Comparison of ENCODE assay signal across 24 cellular contexts in genomic region chr6:74018825-74019224, GRCh38.
DNase-seq lines count a peak whose midpoint lies in the region; ATAC-seq and TF ChIP-seq lines count a peak whose summit lies in the region.
"Had no signal": no experiment of that assay in that cellular context is flagged by ENCODE, and none has a peak within 500 bp of the region (broad histone marks: within the 10 kb centered on the region; RNA-seq: fewer than 3 reads in every experiment).

No MANE protein-coding gene starts in this region.

- H3K36me3 ChIP-seq in body of pancreas (replicated peaks in 1 of 2; ENCODE audit: insufficient read depth in 1 of 2, low read depth in 2 of 2) = no peaks in the 10 kb centered on the region
- H3K36me3 ChIP-seq: BLaER1 treated with 17β-estradiol and CSF1 and Interleukin-3, amounts not matched to agents 10 nM and 100 nM; SJCRH30 had no signal

- H3K9me3 ChIP-seq in body of pancreas = no peaks in the 10 kb centered on the region
- H3K9me3 ChIP-seq: SJCRH30 had no signal

- DNase-seq in EL (peak; percentile 4), astrocyte of the spinal cord (ENCODE audit: low read depth, low spot score) (peak; percentile 7), foreskin fibroblast (peak; percentile 3 to 33), Kasumi-1 (lab: John Stamatoyannopoulos, UW) (no peak), body of pancreas (no peak)
- no peak for DNase-seq in stimulated activated effector memory CD8-positive, alpha-beta T cell treated with anti-CD3 and anti-CD28 coated beads, Interleukin-12 subunit alpha, Interleukin-12 subunit beta, amount 100 ng/mL, for 72 hours (ENCODE audit: low spot score in 2 of 2)
- DNase-seq in stimulated activated CD4-positive, alpha-beta T cell treated with anti-CD3 and anti-CD28 coated beads, Interleukin-2, amount 100 ng/mL, for 24 hours = no peak
- DNase-seq: CD4-positive, alpha-beta memory T cell; COR-L47; DMS79; KG1; NCI-H1048; NCI-H1417; NCI-H1694; NCI-H2029 treated with DMSO at 0.1 percent for 48 hours; NCI-H446 treated with DMSO at 0.1 percent for 48 hours; NCI-H526; NCI-H82; NK-92 treated with Interleukin-12 subunit alpha and Interleukin-12 subunit beta, amount 100 ng/mL, for 24 hours; PC-9; SJCRH30 had no signal

- no peaks in the 10 kb centered on the region for H3K36me3 Mint-ChIP-seq in stimulated activated effector memory CD8-positive, alpha-beta T cell treated with anti-CD3 and anti-CD28 coated beads, Interleukin-12 subunit alpha, Interleukin-12 subunit beta, amount 100 ng/mL, for 72 hours
- H3K36me3 Mint-ChIP-seq: CD4-positive, alpha-beta memory T cell had no signal

- H3K4me3 ChIP-seq in astrocyte of the spinal cord (ENCODE audit: low read depth, low read length) (no peak overlapping the region), foreskin fibroblast (ENCODE audit: low read depth in 1 of 2, low read length in 2 of 2) (no peak overlapping the region), body of pancreas (no peak overlapping the region)
- H3K4me3 ChIP-seq: BLaER1 treated with 17β-estradiol and CSF1 and Interleukin-3, amounts not matched to agents 10 nM and 100 nM; PC-9; SJCRH30 had no signal

- ATAC-seq in stimulated activated effector memory CD8-positive, alpha-beta T cell treated with anti-CD3 and anti-CD28 coated beads, Interleukin-12 subunit alpha, Interleukin-12 subunit beta, amount 100 ng/mL, for 72 hours = peak; percentile 13
- ATAC-seq in body of pancreas = no peak
- ATAC-seq: Right ventricle myocardium inferior, SK-N-SH treated with all-trans-retinoic acid at 6 μM for 48 hours had no signal

- peaks cover 6% of the 10 kb centered on the region for H3K9me3 Mint-ChIP-seq in stimulated activated effector memory CD8-positive, alpha-beta T cell treated with anti-CD3 and anti-CD28 coated beads, Interleukin-12 subunit alpha, Interleukin-12 subunit beta, amount 100 ng/mL, for 72 hours

- intact Hi-C loops in body of pancreas (cut with DNase I) = no loop called here

- no peak overlapping the region for H3K4me3 Mint-ChIP-seq in stimulated activated effector memory CD8-positive, alpha-beta T cell treated with anti-CD3 and anti-CD28 coated beads, Interleukin-12 subunit alpha, Interleukin-12 subunit beta, amount 100 ng/mL, for 72 hours
- H3K4me3 Mint-ChIP-seq: CD4-positive, alpha-beta memory T cell had no signal

- no peaks in the 10 kb centered on the region for H3K4me1 Mint-ChIP-seq in stimulated activated effector memory CD8-positive, alpha-beta T cell treated with anti-CD3 and anti-CD28 coated beads, Interleukin-12 subunit alpha, Interleukin-12 subunit beta, amount 100 ng/mL, for 72 hours
- H3K4me1 Mint-ChIP-seq: CD4-positive, alpha-beta memory T cell had no signal

- no peak for TF ChIP-seq POLR2A in body of pancreas (IDR thresholded peaks at IDR 0.05)

- no peaks in the 10 kb centered on the region for H3K4me1 ChIP-seq in body of pancreas
- H3K4me1 ChIP-seq: BLaER1 treated with 17β-estradiol and CSF1 and Interleukin-3, amounts not matched to agents 10 nM and 100 nM; SJCRH30 had no signal

- no peaks in the 10 kb centered on the region for H3K27me3 ChIP-seq in body of pancreas
- H3K27me3 ChIP-seq: BLaER1 treated with 17β-estradiol and CSF1 and Interleukin-3, amounts not matched to agents 10 nM and 100 nM; SJCRH30 had no signal

- TF ChIP-seq CTCF in astrocyte of the spinal cord (IDR thresholded peaks at IDR 0.05; ENCODE audit: low read depth, low read length) = no peak
- no peak for TF ChIP-seq CTCF in foreskin fibroblast (IDR thresholded peaks at IDR 0.05; ENCODE audit: low read depth, low read length)
- TF ChIP-seq CTCF in body of pancreas (IDR thresholded peaks at IDR 0.05) = no peak

- 50 to 60% methylated on average over 5 of the region's 5 CpGs for WGBS in body of pancreas, 2 donors

- H3K27ac Mint-ChIP-seq in stimulated activated effector memory CD8-positive, alpha-beta T cell treated with anti-CD3 and anti-CD28 coated beads, Interleukin-12 subunit alpha, Interleukin-12 subunit beta, amount 100 ng/mL, for 72 hours = no peak overlapping the region
- H3K27ac Mint-ChIP-seq: CD4-positive, alpha-beta memory T cell had no signal

- H3K27ac ChIP-seq in body of pancreas = no peak overlapping the region
- H3K27ac ChIP-seq: BLaER1 treated with 17β-estradiol and CSF1 and Interleukin-3, amounts not matched to agents 10 nM and 100 nM; PC-9; SJCRH30 had no signal

- in situ Hi-C loops in astrocyte of the spinal cord (cut with HindIII; ENCODE audit: low sequenced_read_pairs) = no loop called here

Comparison
In these comparisons a context has a peak if more than half of its experiments do, and no peak if none do; other contexts are left out.
1. DNase-seq: peak in EL (single experiment), astrocyte of the spinal cord (single experiment) and foreskin fibroblast (2 of 2); none in stimulated activated effector memory CD8-positive, alpha-beta T cell treated with anti-CD3 and anti-CD28 coated beads, Interleukin-12 subunit alpha, Interleukin-12 subunit beta, amount 100 ng/mL, for 72 hours (0 of 2), stimulated activated CD4-positive, alpha-beta T cell treated with anti-CD3 and anti-CD28 coated beads, Interleukin-2, amount 100 ng/mL, for 24 hours (0 of 2), Kasumi-1 (0 of 2) and body of pancreas (0 of 4).